19 cellular contexts compared by ENCODE assay signal in genomic region chr9:131010482-131011273, GRCh38. TPM values are rescaled to one million over a fixed set of nuclear protein-coding genes. Genes with fewer than 3 reads are reported as not detected.
DNase-seq lines count a peak whose midpoint lies in the region; ATAC-seq and TF ChIP-seq lines count a peak whose summit lies in the region.
"Had no signal": no experiment of that assay in that cellular context is flagged by ENCODE, and none has a peak within 500 bp of the region (broad histone marks: within the 10 kb centered on the region; RNA-seq: fewer than 3 reads in every experiment).

No MANE protein-coding gene starts in this region.

- H3K4me1 Mint-ChIP-seq in WTC11 (peaks cover 30% of the 10 kb centered on the region), type B pancreatic cell (ENCODE audit: unreplicated experiment) (peaks cover 18% of the 10 kb centered on the region)

- H3K27ac Mint-ChIP-seq in WTC11 (peak overlapping the region; percentile 49; the same call in 1 of the 2 replicates), type B pancreatic cell (no peak overlapping the region)
- H3K27ac Mint-ChIP-seq: CD14-positive monocyte had no signal

- H3K4me1 ChIP-seq in mesodermal cell (ENCODE audit: control insufficient read depth, insufficient read depth, low read length, poor library complexity, severe bottlenecking): no peaks in the 10 kb centered on the region
- H3K4me1 ChIP-seq: Caco-2 had no signal

- POLR2A ChIA-PET in WTC11 (lab: Charles Lee): interaction anchor here (0.6 kb wide), 1 partner anchor 143 kb away, joined by 7 read pairs; no protein-coding TSS in a partner anchor

- WGBS in mesodermal cell (ENCODE audit: insufficient coverage in 2 of 2), 2 experiments: 72 to 75% methylated on average over 11 to 12 of the region's 14 CpGs

- no peaks in the 10 kb centered on the region for H3K9me3 ChIP-seq in mesodermal cell (ENCODE audit: control insufficient read depth, low read length)
- H3K9me3 ChIP-seq: A549, Caco-2, SJSA1 had no signal

- TF ChIP-seq CTCF in WTC11 (IDR thresholded peaks at IDR 0.05) (no peak), type B pancreatic cell (conservative IDR thresholded peaks at IDR 0.05) (no peak)

- H3K9me3 Mint-ChIP-seq in WTC11 (no peaks in the 10 kb centered on the region), type B pancreatic cell (no peaks in the 10 kb centered on the region)

- no peaks in the 10 kb centered on the region for H3K27me3 ChIP-seq in H7 (ENCODE audit: control insufficient read depth, insufficient read depth, low read length)

- DNase-seq in H7: peak; percentile 64
- DNase-seq in WTC11 (ENCODE audit: low spot score): no peak
- DNase-seq in type B pancreatic cell (ENCODE audit: extremely low spot score, unreplicated experiment): no peak
- no peak for DNase-seq in NCI-H2107 treated with DMSO at 0.1 percent for 48 hours (lab: John Stamatoyannopoulos, UW; ENCODE audit: unreplicated experiment)
- no peak for DNase-seq in effector CD8-positive, alpha-beta T cell (lab: John Stamatoyannopoulos, UW)
- DNase-seq: Caco-2; DMS53; IMR-90; MV-4-11; NCI-H1436 treated with DMSO at 0.1 percent for 48 hours; NCI-H345; NCI-H526 treated with DMSO at 0.1 percent for 48 hours; NK-92 treated with Interleukin-12 subunit alpha and Interleukin-12 subunit beta, amount 100 ng/mL, for 24 hours had no signal

- ATAC-seq in WTC11: no peak
- ATAC-seq in GM19351 (IDR thresholded peaks at IDR 0.05; ENCODE audit: unreplicated experiment): no peak
- ATAC-seq: A549 had no signal

- H3K36me3 Mint-ChIP-seq in WTC11: peaks cover under 1% of the 10 kb centered on the region; the same call in 1 of the 2 replicates
- no peaks in the 10 kb centered on the region for H3K36me3 Mint-ChIP-seq in type B pancreatic cell
- H3K36me3 Mint-ChIP-seq: CD14-positive monocyte had no signal

- H3K27me3 Mint-ChIP-seq in WTC11 (ENCODE audit: low read depth) (peaks cover 16% of the 10 kb centered on the region), type B pancreatic cell (peaks cover 50% of the 10 kb centered on the region)

- H3K27ac ChIP-seq in mesodermal cell (ENCODE audit: low read depth, low read length, severe bottlenecking): no peak overlapping the region
- H3K27ac ChIP-seq: A549, RWPE1, SJSA1 had no signal

- CTCF ChIA-PET in WTC11 (lab: Charles Lee): interaction anchor here (0.6 to 3.5 kb wide), 11 partner anchors 8 to 317 kb away, joined by 3 to 30 read pairs (median 4); partner anchors contain the start of gene EXOSC2

- H3K4me3 ChIP-seq in H7 (ENCODE audit: insufficient read depth, low read depth, low read length) (peak overlapping the region; percentile 71; the same call in 1 of the 2 replicates), mesodermal cell (ENCODE audit: extremely low read depth, insufficient read depth, low read length, poor library complexity, severe bottlenecking) (peak overlapping the region; percentile 3)
- H3K4me3 ChIP-seq: A549, SJSA1 had no signal

- peak overlapping the region; percentile 46 for H3K4me3 Mint-ChIP-seq in WTC11
- H3K4me3 Mint-ChIP-seq in type B pancreatic cell: peak overlapping the region; percentile 39

- H3K36me3 ChIP-seq in H7 (replicated peaks; ENCODE audit: control insufficient read depth, insufficient read depth, low read length): no peaks in the 10 kb centered on the region; the same call in 1 of the 2 replicates
- no peaks in the 10 kb centered on the region for H3K36me3 ChIP-seq in mesodermal cell (ENCODE audit: control insufficient read depth, insufficient read depth, low read length)
- H3K36me3 ChIP-seq: SJSA1 had no signal

TF ChIP-seq in WTC11, 78 proteins besides CTCF, POLR2A, EP300 and RAD21:
- TF ChIP-seq RELA (CRISPR knock-in tag; IDR thresholded peaks at IDR 0.05; ENCODE audit: borderline replicate concordance): no peak
TF ChIP-seq in WTC11: peak in this region for 0.

RNA-seq across cellular contexts. Expression of gene LAMC3, which starts 1.7 kb away (rescaled TPM):
- total RNA-seq in H7 (2014; rRNA removed; shearing (Covaris generic)): 84.9 and 91.8 TPM in 2 replicates
- total RNA-seq in WTC11 (2021) (35.9 to 50.9 TPM (median 36.0 TPM) in 3 replicates), type B pancreatic cell (ENCODE audit: low replicate concordance) (0.38 and 7.2 TPM in 2 replicates)
- 12.2 TPM for polyA plus RNA-seq in mesodermal cell (2013, experiment 1 of 2)
- 9.7 TPM for polyA plus RNA-seq in mesodermal cell (2013, experiment 2 of 2)
- total RNA-seq: IMR-90, SJSA1 had no signal
- polyA plus RNA-seq: CD14-positive monocyte, IMR-90 had no signal
